In the genomic region with DNA sequence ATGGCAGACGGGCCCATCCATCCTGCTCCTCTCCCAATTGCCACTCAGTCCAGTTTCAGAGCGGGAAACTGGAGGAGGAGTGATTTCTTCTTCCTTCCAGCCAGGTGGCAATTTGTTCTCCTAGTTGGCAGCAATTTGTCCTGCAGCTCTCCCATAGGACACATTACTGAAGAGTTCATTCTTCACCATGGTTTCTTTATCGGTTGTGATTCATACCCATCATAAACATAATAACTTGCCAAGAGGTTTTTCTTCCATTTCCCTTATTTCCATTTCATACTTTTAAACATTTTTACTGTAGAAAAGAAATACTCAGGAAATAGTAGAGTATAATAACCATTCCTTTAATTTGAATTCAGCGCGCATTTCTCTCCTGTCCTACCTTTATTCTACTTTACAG, we compare ENCODE assay signal across 28 cellular contexts.
"Had no signal": no experiment of that assay in that cellular context is flagged by ENCODE, and none has a peak within 500 bp of the region (broad histone marks: within the 10 kb centered on the region; RNA-seq: fewer than 3 reads in every experiment).

No MANE protein-coding gene starts in this region.

- H3K36me3 ChIP-seq: brain microvascular endothelial cell, cardiac muscle cell had no signal

- H3K9ac ChIP-seq: KMS-11 had no signal

- DNase-seq: activated CD4-positive, alpha-beta T cell treated with anti-CD3 and anti-CD28 coated beads, Interleukin-2, amount 10 ng/mL, durations not matched to agents 24 days and 14 days; activated CD4-positive, alpha-beta T cell treated with anti-CD3 and anti-CD28 coated beads, Interleukin-2, amount 50 U/mL, for 4 hours; activated CD8-positive, alpha-beta T cell treated with anti-CD3 and anti-CD28 coated beads for 36 hours; activated effector memory CD4-positive, alpha-beta T cell treated with anti-CD3 and anti-CD28 coated beads, Interleukin-2, amount 50 U/mL, for 16 hours; activated naive CD4-positive, alpha-beta T cell; activated naive CD4-positive, alpha-beta T cell treated with anti-CD3 and anti-CD28 coated beads, Interleukin-2, amount 50 U/mL, for 16 hours; activated naive CD8-positive, alpha-beta T cell treated with anti-CD3 and anti-CD28 coated beads for 36 hours; activated T-cell treated with anti-CD3 and anti-CD28 coated beads, Interleukin-2, amount 50 U/mL, for 1 hour; activated T-cell treated with anti-CD3 and anti-CD28 coated beads, Interleukin-2, amount 50 U/mL, for 72 hours; amniotic stem cell; aorta; brain microvascular endothelial cell; MM.1S; MV-4-11; NCI-H1092; NCI-H1436 treated with DMSO at 0.1 percent for 48 hours; NCI-H1694 treated with DMSO at 0.1 percent for 48 hours; NCI-H2029; NCI-H345; NCI-H524 treated with DMSO at 0.1 percent for 48 hours; SIG-M5; T1000 had no signal

- FAIRE-seq: TTC549 had no signal

- ATAC-seq: activated CD8-positive, alpha-beta T cell treated with anti-CD3 and anti-CD28 coated beads for 36 hours; activated T-cell treated with anti-CD3 and anti-CD28 coated beads, Interleukin-2, amount 50 U/mL, for 72 hours; activated T-helper 17 cell treated with anti-CD3 and anti-CD28 coated beads, Interleukin-2, amount 50 U/mL, for 72 hours; Panc1; SK-N-SH treated with all-trans-retinoic acid at 6 μM for 48 hours had no signal

- H3K27ac ChIP-seq: brain microvascular endothelial cell, cardiac muscle cell, KMS-11 had no signal

- H3K27me3 ChIP-seq: brain microvascular endothelial cell, cardiac muscle cell had no signal

- H3K4me2 ChIP-seq: KMS-11 had no signal

- H3K4me3 ChIP-seq: cardiac muscle cell had no signal
